In genomic region chr6:127120787-127121636, GRCh38 we compare ENCODE assay signal across 8 cellular contexts. TPM values are rescaled to one million over a fixed set of nuclear protein-coding genes. Genes with fewer than 3 reads are reported as not detected.
A peak's percentile ranks its signal among the peaks of the same experiment; 100 is the strongest.
DNase-seq lines count a peak whose midpoint lies in the region; ATAC-seq and TF ChIP-seq lines count a peak whose summit lies in the region.

No MANE protein-coding gene starts in this region.

- H3K4me2 ChIP-seq in mesenchymal stem cell (ENCODE audit: low read length, poor library complexity, severe bottlenecking): peak overlapping the region; percentile 93

- no peaks in the 10 kb centered on the region for H3K9me3 ChIP-seq in mesenchymal stem cell (ENCODE audit: control insufficient read depth, low read length)

- H3K4me1 Mint-ChIP-seq in effector memory CD8-positive, alpha-beta T cell (ENCODE audit: low read depth in 2 of 2): peaks cover 12 to 16% of the 10 kb centered on the region in 2 donors

- peak; percentile 10 for DNase-seq in BJ (ENCODE audit: low read depth)
- peak; percentile 51 for DNase-seq in GM19240 (ENCODE audit: insufficient read length, low spot score)
- DNase-seq in NCI-H510A (lab: John Stamatoyannopoulos, UW): peak; percentile 21
- DNase-seq in activated CD4-positive, alpha-beta T cell treated with anti-CD3 and anti-CD28 coated beads, Interleukin-2, amount 50 U/mL, for 1 hour: peak; percentile 52
- DNase-seq in effector memory CD8-positive, alpha-beta T cell: peak; percentile 5 to 15 (median 14)
- DNase-seq in mesenchymal stem cell: peak; percentile 75
- peak; percentile 12 for DNase-seq in stimulated activated CD8-positive, alpha-beta memory T cell treated with anti-CD3 and anti-CD28 coated beads, Interleukin-15, amount 100 ng/mL, for 1 hour (ENCODE audit: low read depth)

- peaks cover 51 to 70% of the 10 kb centered on the region in 2 donors for H3K27me3 Mint-ChIP-seq in effector memory CD8-positive, alpha-beta T cell

- H3K4me3 Mint-ChIP-seq in effector memory CD8-positive, alpha-beta T cell: peak overlapping the region; percentile 13 to 59

- H3K36me3 ChIP-seq in BJ (ENCODE audit: control insufficient read depth, insufficient read depth, low read length) (no peaks in the 10 kb centered on the region), mesenchymal stem cell (ENCODE audit: control insufficient read depth in 1 of 2, insufficient read depth in 2 of 2, low read depth in 1 of 2, low read length in 2 of 2) (no peaks in the 10 kb centered on the region)

- no peaks in the 10 kb centered on the region for H3K9me3 Mint-ChIP-seq in effector memory CD8-positive, alpha-beta T cell

- H3K14ac ChIP-seq in mesenchymal stem cell (ENCODE audit: low read length in 2 of 2): no peak overlapping the region

- H3K9ac ChIP-seq in mesenchymal stem cell (ENCODE audit: low read length): peak overlapping the region; percentile 75

- no peak overlapping the region for H4K8ac ChIP-seq in mesenchymal stem cell (ENCODE audit: low read length)

- TF ChIP-seq CTCF in BJ (IDR thresholded peaks at IDR 0.05; ENCODE audit: insufficient read depth, low read depth, low read length): peak; percentile 86

- H3K4me3 ChIP-seq in BJ (ENCODE audit: low read depth, low read length) (no peak overlapping the region), mesenchymal stem cell (ENCODE audit: insufficient read depth in 1 of 2, low read depth in 1 of 2, low read length in 2 of 2) (peak overlapping the region in 1 of 2 experiments; percentile 89)

- H2BK5ac ChIP-seq in mesenchymal stem cell (ENCODE audit: low read depth, low read length, poor library complexity, severe bottlenecking): no peak overlapping the region

- H2BK120ac ChIP-seq in mesenchymal stem cell (ENCODE audit: low read depth, low read length): no peak overlapping the region

- peak; percentile 85 for ATAC-seq in HG03342 (IDR thresholded peaks at IDR 0.05; ENCODE audit: unreplicated experiment)
- peak; percentile 40 for ATAC-seq in effector memory CD8-positive, alpha-beta T cell (replicated peaks)

- H3K4me1 ChIP-seq in mesenchymal stem cell (ENCODE audit: control insufficient read depth, insufficient read depth, low read depth, low read length): peaks cover 29% of the 10 kb centered on the region

- no peak overlapping the region for H2AK5ac ChIP-seq in mesenchymal stem cell (ENCODE audit: low read length, severe bottlenecking)

- no peak overlapping the region for H3K27ac Mint-ChIP-seq in effector memory CD8-positive, alpha-beta T cell

- no peak overlapping the region for H3K4ac ChIP-seq in mesenchymal stem cell (ENCODE audit: low read depth in 1 of 2, low read length in 2 of 2)

- no peak overlapping the region for H2AFZ ChIP-seq in mesenchymal stem cell (ENCODE audit: low read depth, low read length)

- peaks cover 3% of the 10 kb centered on the region for H3K36me3 Mint-ChIP-seq in effector memory CD8-positive, alpha-beta T cell (ENCODE audit: insufficient read depth)

- POLR2A ChIA-PET in BJ (lab: Charles Lee): no interaction called here

- no peak overlapping the region for H3K27ac ChIP-seq in mesenchymal stem cell (ENCODE audit: low read length, poor library complexity, severe bottlenecking)

- CTCF ChIA-PET in BJ (lab: Yijun Ruan, JAX): interaction anchor here (0.5 to 2.6 kb wide), 9 partner anchors 16 to 1135 kb away, joined by 3 to 12 read pairs (median 3); partner anchors contain the start of gene TRMT11

- H3K18ac ChIP-seq in mesenchymal stem cell (ENCODE audit: low read depth in 1 of 2, low read length in 2 of 2): no peak overlapping the region

- H4K91ac ChIP-seq in mesenchymal stem cell (ENCODE audit: low read length): no peak overlapping the region

- peaks cover 39% of the 10 kb centered on the region for H3K27me3 ChIP-seq in BJ (ENCODE audit: control insufficient read depth, insufficient read depth, low read length)
- peaks cover 22 to 47% of the 10 kb centered on the region in 2 experiments for H3K27me3 ChIP-seq in mesenchymal stem cell (ENCODE audit: control insufficient read depth in 1 of 2, insufficient read depth in 1 of 2, low read length in 2 of 2)

- 11% methylated on average over 29 of the region's 35 CpGs for WGBS in mesenchymal stem cell

- no peak overlapping the region for H2BK12ac ChIP-seq in mesenchymal stem cell (ENCODE audit: low read length in 2 of 2)

- H3K23ac ChIP-seq in mesenchymal stem cell (ENCODE audit: low read length in 2 of 2): no peak overlapping the region

- no peak overlapping the region for H2BK15ac ChIP-seq in mesenchymal stem cell (ENCODE audit: low read depth, poor library complexity, severe bottlenecking)

- no peaks in the 10 kb centered on the region for H3K79me1 ChIP-seq in mesenchymal stem cell (replicated peaks; ENCODE audit: low read length, poor library complexity, severe bottlenecking)

RNA-seq across cellular contexts. Expression of gene RSPO3, which starts 2.5 kb away (rescaled TPM):
- polyA plus RNA-seq in BJ (2011; rRNA removed): not detected in 2 replicates
- not detected in 2 replicates for polyA minus RNA-seq in BJ (2011; rRNA and poly(A)+ RNA removed)
- polyA plus RNA-seq in mesenchymal stem cell (2013, experiment 1 of 2): 2.1 TPM
- 2.4 TPM for polyA plus RNA-seq in mesenchymal stem cell (2013, experiment 2 of 2)

Comparison
In these comparisons a context has a peak if more than half of its experiments do, and no peak if none do; other contexts are left out.
1. DNase-seq: peak in every context shown above with its lines; median percentile 75 in mesenchymal stem cell; 52 in activated CD4-positive, alpha-beta T cell treated with anti-CD3 and anti-CD28 coated beads, Interleukin-2, amount 50 U/mL, for 1 hour; 51 in GM19240; 21 in NCI-H510A; 14 in effector memory CD8-positive, alpha-beta T cell; 12 in stimulated activated CD8-positive, alpha-beta memory T cell treated with anti-CD3 and anti-CD28 coated beads, Interleukin-15, amount 100 ng/mL, for 1 hour; 10 in BJ.